Comparison of ENCODE assay signal across 8 cellular contexts in genomic region chr10:30553625-30554442, GRCh38.
DNase-seq lines count a peak whose midpoint lies in the region; ATAC-seq and TF ChIP-seq lines count a peak whose summit lies in the region.

No MANE protein-coding gene starts in this region.

- H3K27ac ChIP-seq in ACC112 (ENCODE audit: low read depth, low read length), result 0 out of 2 replicates have a peak overlapping the region, but pooled peaks have one; percentile 15

- H2AFZ ChIP-seq in ACC112 (ENCODE audit: low read length, unreplicated experiment), result peak overlapping the region; percentile 94

- ATAC-seq in esophagus mucosa, result peak; percentile 94
- peak; percentile 98 for ATAC-seq in mucosa of descending colon
- ATAC-seq in GM19023 (IDR thresholded peaks at IDR 0.05; ENCODE audit: unreplicated experiment), result no peak

- DNase-seq in LoVo (ENCODE audit: low spot score), result peak; percentile 66
- peak; percentile 80 to 88 (median 84) for DNase-seq in mucosa of descending colon
- no peak for DNase-seq in activated naive CD4-positive, alpha-beta T cell treated with anti-CD3 and anti-CD28 coated beads, Interleukin-2, amount 50 U/mL, for 16 hours
- no peak for DNase-seq in DMS79 (lab: John Stamatoyannopoulos, UW)
- no peak for DNase-seq in T-helper 9 cell

- intact Hi-C loops in mucosa of descending colon (cut with DNase I, micrococcal nuclease), result no loop called here

- no peaks in the 10 kb centered on the region for H3K27me3 ChIP-seq in ACC112 (ENCODE audit: insufficient read depth, low read length)

- peaks cover 24% of the 10 kb centered on the region for H3K4me1 ChIP-seq in ACC112 (ENCODE audit: control insufficient read depth, insufficient read depth, low read length, unreplicated experiment)
- H3K4me1 ChIP-seq in mucosa of descending colon (ENCODE audit: low read depth), result peaks cover 4% of the 10 kb centered on the region

- peak overlapping the region; percentile 57 for H3K4me3 ChIP-seq in ACC112 (ENCODE audit: low read depth, low read length)
- no peak overlapping the region for H3K4me3 ChIP-seq in mucosa of descending colon

- H3K36me3 ChIP-seq in ACC112 (ENCODE audit: insufficient read depth, low read length) (no peaks in the 10 kb centered on the region), mucosa of descending colon (ENCODE audit: low read depth) (no peaks in the 10 kb centered on the region)

- H3K79me2 ChIP-seq in ACC112 (ENCODE audit: control insufficient read depth, insufficient read depth, low read length, unreplicated experiment), result no peaks in the 10 kb centered on the region

- TF ChIP-seq CTCF in mucosa of descending colon (IDR thresholded peaks at IDR 0.05), result no peak

- H3K9me3 ChIP-seq in mucosa of descending colon, result no peaks in the 10 kb centered on the region

Comparison
In these comparisons a context has a peak if more than half of its experiments do, and no peak if none do; other contexts are left out.
1. DNase-seq: peak in LoVo (single experiment) and mucosa of descending colon (3 of 3); none in activated naive CD4-positive, alpha-beta T cell treated with anti-CD3 and anti-CD28 coated beads, Interleukin-2, amount 50 U/mL, for 16 hours (single experiment), DMS79 (single experiment) and T-helper 9 cell (single experiment).